ENCODE assay signal across 9 cellular contexts in genomic region chr22:24994070-24994763, GRCh38. TPM values are rescaled to one million over a fixed set of nuclear protein-coding genes. Genes with fewer than 3 reads are reported as not detected.
DNase-seq lines count a peak whose midpoint lies in the region; ATAC-seq and TF ChIP-seq lines count a peak whose summit lies in the region.
"Had no signal": no experiment of that assay in that cellular context is flagged by ENCODE, and none has a peak within 500 bp of the region (broad histone marks: within the 10 kb centered on the region; RNA-seq: fewer than 3 reads in every experiment).

No MANE protein-coding gene starts in this region.

- no peak overlapping the region for H3K9ac ChIP-seq in GM23248

- peaks cover 13% of the 10 kb centered on the region for H3K27me3 Mint-ChIP-seq in activated naive CD8-positive, alpha-beta T cell treated with anti-CD3 and anti-CD28 coated beads, Interleukin-2, amount 50 U/mL, for 24 hours
- no peaks in the 10 kb centered on the region for H3K27me3 Mint-ChIP-seq in progenitor cell of endocrine pancreas
- H3K27me3 Mint-ChIP-seq in Caco-2 (ENCODE audit: insufficient read depth, unreplicated experiment), result no peaks in the 10 kb centered on the region

- no peaks in the 10 kb centered on the region for H3K9me2 ChIP-seq in GM23248 (ENCODE audit: insufficient read depth)

- H3K4me3 ChIP-seq in GM23248, result no peak overlapping the region
- H3K4me3 ChIP-seq in Caco-2 (ENCODE audit: low read depth, low read length), result no peak overlapping the region
- H3K4me3 ChIP-seq in ovary, result no peak overlapping the region

- H3K27ac ChIP-seq in GM23248 (no peak overlapping the region), ovary (no peak overlapping the region)

- TF ChIP-seq EP300 in ovary (IDR thresholded peaks at IDR 0.05), result no peak

- 0 out of 2 replicates have a peak, but pooled peaks cover 2% of the 10 kb centered on the region for H3F3A ChIP-seq in GM23248 (ENCODE audit: insufficient read depth)

- H3K4me3 Mint-ChIP-seq in activated naive CD8-positive, alpha-beta T cell treated with anti-CD3 and anti-CD28 coated beads, Interleukin-2, amount 50 U/mL, for 24 hours, result no peak overlapping the region
- H3K4me3 Mint-ChIP-seq in progenitor cell of endocrine pancreas (ENCODE audit: low read depth) (no peak overlapping the region), Caco-2 (ENCODE audit: unreplicated experiment) (no peak overlapping the region)

- intact Hi-C loops in Caco-2 (cut with micrococcal nuclease; ENCODE audit: unreplicated experiment), result no loop called here
- intact Hi-C loops in ovary (cut with DNase I), result no loop called here

- POLR2A ChIA-PET in Caco-2 (lab: Charles Lee), result no interaction called here

- H3K79me2 ChIP-seq in GM23248 (ENCODE audit: insufficient read depth), result no peaks in the 10 kb centered on the region

- in situ Hi-C loops in GM23248 (cut with MboI), result no loop called here

- H3K4me1 ChIP-seq in GM23248 (ENCODE audit: insufficient read depth), result peaks cover 34% of the 10 kb centered on the region
- no peaks in the 10 kb centered on the region; the same call in none of the 2 replicates for H3K4me1 ChIP-seq in Caco-2
- H3K4me1 ChIP-seq in ovary (ENCODE audit: insufficient read depth), result peaks cover 7% of the 10 kb centered on the region

- CTCF ChIA-PET in Caco-2 (lab: Charles Lee), result interaction anchor here (0.5 kb wide), 1 partner anchor 35 kb away, joined by 5 read pairs; no protein-coding TSS in a partner anchor

- H3K27me3 ChIP-seq in GM23248 (replicated peaks; ENCODE audit: insufficient read depth) (no peaks in the 10 kb centered on the region; the same call in 1 of the 2 replicates), Caco-2 (replicated peaks; ENCODE audit: control insufficient read depth, insufficient read depth, low read length) (no peaks in the 10 kb centered on the region), ovary (no peaks in the 10 kb centered on the region)

- TF ChIP-seq CTCF in progenitor cell of endocrine pancreas (IDR thresholded peaks at IDR 0.05; ENCODE audit: unreplicated experiment) (peak; percentile 13), Caco-2 (IDR thresholded peaks at IDR 0.05; ENCODE audit: insufficient read depth in 1 of 2, low read depth in 1 of 2, low read length in 1 of 2, severe bottlenecking in 1 of 2, unreplicated experiment in 1 of 2) (no peak), ovary (IDR thresholded peaks at IDR 0.05) (no peak)

- H3K9me3 Mint-ChIP-seq in activated naive CD8-positive, alpha-beta T cell treated with anti-CD3 and anti-CD28 coated beads, Interleukin-2, amount 50 U/mL, for 24 hours, result no peaks in the 10 kb centered on the region
- H3K9me3 Mint-ChIP-seq in progenitor cell of endocrine pancreas (ENCODE audit: low read depth) (no peaks in the 10 kb centered on the region), Caco-2 (ENCODE audit: unreplicated experiment) (no peaks in the 10 kb centered on the region)

- H3K36me3 ChIP-seq in GM23248 (ENCODE audit: low read depth) (no peaks in the 10 kb centered on the region), Caco-2 (ENCODE audit: control insufficient read depth, insufficient read depth, low read length) (no peaks in the 10 kb centered on the region), ovary (no peaks in the 10 kb centered on the region)

- no peaks in the 10 kb centered on the region for H4K20me1 ChIP-seq in GM23248 (ENCODE audit: insufficient read depth)

- peak; percentile 90 for ATAC-seq in activated naive CD8-positive, alpha-beta T cell treated with anti-CD3 and anti-CD28 coated beads, Interleukin-2, amount 50 U/mL, for 24 hours

- peaks cover 8% of the 10 kb centered on the region for H3K4me1 Mint-ChIP-seq in activated naive CD8-positive, alpha-beta T cell treated with anti-CD3 and anti-CD28 coated beads, Interleukin-2, amount 50 U/mL, for 24 hours
- H3K4me1 Mint-ChIP-seq in progenitor cell of endocrine pancreas (ENCODE audit: low read depth) (peaks cover 17% of the 10 kb centered on the region), Caco-2 (ENCODE audit: low read depth, unreplicated experiment) (peaks cover 17% of the 10 kb centered on the region)

- H3K4me2 ChIP-seq in GM23248 (ENCODE audit: unreplicated experiment), result no peak overlapping the region

- DNase-seq in GM23248 (peak; percentile 88), NCI-H2107 treated with DMSO at 0.1 percent for 48 hours (lab: John Stamatoyannopoulos, UW; ENCODE audit: unreplicated experiment) (peak; percentile 46), progenitor cell of endocrine pancreas (ENCODE audit: low spot score, unreplicated experiment) (no peak), foreskin melanocyte (no peak), Caco-2 (no peak), ovary (no peak), inferior parietal cortex (ENCODE audit: extremely low spot score) (no peak)
- peak; percentile 8 for DNase-seq in activated naive CD8-positive, alpha-beta T cell treated with anti-CD3 and anti-CD28 coated beads, Interleukin-2, amount 50 U/mL, for 24 hours
- DNase-seq: hippocampal formation had no signal

- H3K9me3 ChIP-seq in GM23248 (ENCODE audit: low read depth) (no peaks in the 10 kb centered on the region), Caco-2 (no peaks in the 10 kb centered on the region), ovary (no peaks in the 10 kb centered on the region)

- peak overlapping the region; percentile 10 for H3K27ac Mint-ChIP-seq in activated naive CD8-positive, alpha-beta T cell treated with anti-CD3 and anti-CD28 coated beads, Interleukin-2, amount 50 U/mL, for 24 hours
- H3K27ac Mint-ChIP-seq in progenitor cell of endocrine pancreas (no peak overlapping the region), Caco-2 (ENCODE audit: unreplicated experiment) (no peak overlapping the region)

- 52 to 62% methylated on average over 7 of the region's 7 CpGs for WGBS in GM23248 (ENCODE audit: low coverage in 1 of 2, low lambda C conversion rate in 2 of 2, missing lambda C conversion rate in 2 of 2), 2 experiments
- WGBS in ovary, 3 donors, result 70 to 81% (median 81%) methylated on average over 7 of the region's 7 CpGs

- H2AFZ ChIP-seq in GM23248, result no peak overlapping the region

- TF ChIP-seq POLR2A in ovary (IDR thresholded peaks at IDR 0.05), result no peak

- BruUV-seq in Caco-2 (replicated peaks; lab: Mats Ljungman, UMichigan), result no TSS peak

- H3K36me3 Mint-ChIP-seq in activated naive CD8-positive, alpha-beta T cell treated with anti-CD3 and anti-CD28 coated beads, Interleukin-2, amount 50 U/mL, for 24 hours (ENCODE audit: low read depth), result no peaks in the 10 kb centered on the region
- H3K36me3 Mint-ChIP-seq in progenitor cell of endocrine pancreas (ENCODE audit: insufficient read depth), result no peaks in the 10 kb centered on the region
- peaks cover 8% of the 10 kb centered on the region for H3K36me3 Mint-ChIP-seq in Caco-2 (ENCODE audit: insufficient read depth, unreplicated experiment)

RNA-seq across cellular contexts. Expression of gene KIAA1671, which starts 41.7 kb away (rescaled TPM):
- total RNA-seq in GM23248 (2014; rRNA removed; shearing (Covaris generic)), result 0.51 and 0.76 TPM in 2 replicates
- polyA plus RNA-seq in GM23248 (2016; fragmentation: Nextera tagmentation; extraction: Ambion mirVana) (0.25 and 0.39 TPM in 2 replicates), ovary (10 to 100 TPM in 1 of 2 donors, 1 to 10 TPM in 1; 9.8 to 22.8 TPM)
- total RNA-seq in progenitor cell of endocrine pancreas (57.1 and 62.1 TPM in 2 replicates), Caco-2 (2022) (28.6 and 34.7 TPM in 2 replicates), ovary (10 to 100 TPM; 11.7 to 27.9 (median 24.6) TPM)

RNA-seq across cellular contexts. Expression of gene LHFPL7, which starts 47.7 kb away (rescaled TPM):
- total RNA-seq in GM23248 (2014; rRNA removed; shearing (Covaris generic)), result not detected in 2 replicates
- polyA plus RNA-seq in GM23248 (2016; fragmentation: Nextera tagmentation; extraction: Ambion mirVana), result not detected in 2 replicates
- total RNA-seq in progenitor cell of endocrine pancreas, result not detected in 2 replicates
- total RNA-seq in Caco-2 (2022), result not detected in 2 replicates
- under 1 TPM in 1 of 7 donors, not detected in 6; 0.36 TPM for total RNA-seq in ovary
- polyA plus RNA-seq in ovary, result not detected

Comparison
In these comparisons a context has a peak if more than half of its experiments do, and no peak if none do; other contexts are left out.
1. DNase-seq: peak in GM23248 (single experiment), NCI-H2107 treated with DMSO at 0.1 percent for 48 hours (single experiment) and activated naive CD8-positive, alpha-beta T cell treated with anti-CD3 and anti-CD28 coated beads, Interleukin-2, amount 50 U/mL, for 24 hours (single experiment); none in progenitor cell of endocrine pancreas (single experiment), foreskin melanocyte (single experiment), Caco-2 (0 of 2), ovary (0 of 5) and inferior parietal cortex (single experiment).